12 cellular contexts compared by ENCODE assay signal in genomic region chr21:27423073-27423472, GRCh38.
DNase-seq lines count a peak whose midpoint lies in the region; FAIRE-seq and TF ChIP-seq lines count a peak whose summit lies in the region.
"Had no signal": no experiment of that assay in that cellular context is flagged by ENCODE, and none has a peak within 500 bp of the region (broad histone marks: within the 10 kb centered on the region; RNA-seq: fewer than 3 reads in every experiment).

No MANE protein-coding gene starts in this region.

- H3K4ac ChIP-seq in mesenchymal stem cell (ENCODE audit: low read depth in 1 of 2, low read length in 2 of 2), result no peak overlapping the region

- no peak overlapping the region for H2AK5ac ChIP-seq in mesenchymal stem cell (ENCODE audit: low read length, severe bottlenecking)

- peaks cover 8% of the 10 kb centered on the region for H3K4me1 Mint-ChIP-seq in endothelial cell (ENCODE audit: unreplicated experiment)
- H3K4me1 Mint-ChIP-seq in type B pancreatic cell (ENCODE audit: unreplicated experiment), result peaks cover 4% of the 10 kb centered on the region
- no peaks in the 10 kb centered on the region for H3K4me1 Mint-ChIP-seq in neural progenitor cell
- H3K4me1 Mint-ChIP-seq: activated B cell treated with CpG ODN at 0.5 μM for 24 hours had no signal

- no peaks in the 10 kb centered on the region for H4K20me1 ChIP-seq in neural progenitor cell (ENCODE audit: low read depth)

- peak overlapping the region; percentile 29 to 45 for H2BK12ac ChIP-seq in mesenchymal stem cell (ENCODE audit: low read length in 2 of 2)

- H2BK5ac ChIP-seq in mesenchymal stem cell (ENCODE audit: low read depth, low read length, poor library complexity, severe bottlenecking), result no peak overlapping the region

- TF ChIP-seq CTCF in endothelial cell (IDR thresholded peaks at IDR 0.05; ENCODE audit: unreplicated experiment), result no peak
- no peak for TF ChIP-seq CTCF in type B pancreatic cell (conservative IDR thresholded peaks at IDR 0.05)
- TF ChIP-seq CTCF in neural progenitor cell (IDR thresholded peaks at IDR 0.05), result no peak

- H3K36me3 Mint-ChIP-seq in endothelial cell (ENCODE audit: low read depth, unreplicated experiment) (no peaks in the 10 kb centered on the region), type B pancreatic cell (no peaks in the 10 kb centered on the region), neural progenitor cell (no peaks in the 10 kb centered on the region)

- H4K8ac ChIP-seq in mesenchymal stem cell (ENCODE audit: low read length), result no peak overlapping the region

- no peaks in the 10 kb centered on the region for H3K9me3 ChIP-seq in mesenchymal stem cell (ENCODE audit: control insufficient read depth, low read length)
- no peaks in the 10 kb centered on the region for H3K9me3 ChIP-seq in neural progenitor cell (ENCODE audit: low read depth)

- H3K4me3 Mint-ChIP-seq in endothelial cell (ENCODE audit: unreplicated experiment) (no peak overlapping the region), type B pancreatic cell (no peak overlapping the region), neural progenitor cell (no peak overlapping the region)
- H3K4me3 Mint-ChIP-seq: activated B cell treated with CpG ODN at 0.5 μM for 24 hours had no signal

- no peaks in the 10 kb centered on the region for H3K79me2 ChIP-seq in neural progenitor cell (ENCODE audit: low read depth)

- peak overlapping the region; percentile 68 for H3K27ac ChIP-seq in mesenchymal stem cell (ENCODE audit: low read length, poor library complexity, severe bottlenecking)
- no peak overlapping the region for H3K27ac ChIP-seq in neural progenitor cell
- H3K27ac ChIP-seq: HL-60 had no signal

- H3K9ac ChIP-seq in mesenchymal stem cell (ENCODE audit: low read length), result peak overlapping the region; percentile 70
- no peak overlapping the region for H3K9ac ChIP-seq in neural progenitor cell

- no peak overlapping the region for H3K4me3 ChIP-seq in mesenchymal stem cell (ENCODE audit: insufficient read depth in 1 of 2, low read depth in 1 of 2, low read length in 2 of 2)
- H3K4me3 ChIP-seq in neural progenitor cell, result no peak overlapping the region

- FAIRE-seq in urothelium cell line (lab: Jason Lieb, UNC), result peak; percentile 97
- FAIRE-seq: GM12891 had no signal

- H3K4me2 ChIP-seq in mesenchymal stem cell (ENCODE audit: low read length, poor library complexity, severe bottlenecking), result no peak overlapping the region
- no peak overlapping the region for H3K4me2 ChIP-seq in neural progenitor cell

- peaks cover 3% of the 10 kb centered on the region for H3K4me1 ChIP-seq in mesenchymal stem cell (ENCODE audit: control insufficient read depth, insufficient read depth, low read depth, low read length)
- peaks cover 3% of the 10 kb centered on the region for H3K4me1 ChIP-seq in neural progenitor cell

- no peak overlapping the region for H3K14ac ChIP-seq in mesenchymal stem cell (ENCODE audit: low read length in 2 of 2)

- H3K9me3 Mint-ChIP-seq in endothelial cell (ENCODE audit: unreplicated experiment), result no peaks in the 10 kb centered on the region
- peaks cover 7% of the 10 kb centered on the region for H3K9me3 Mint-ChIP-seq in type B pancreatic cell
- H3K9me3 Mint-ChIP-seq in neural progenitor cell, result no peaks in the 10 kb centered on the region

- no peaks in the 10 kb centered on the region for H3F3A ChIP-seq in neural progenitor cell (ENCODE audit: low read depth)

- no peak overlapping the region for H2BK15ac ChIP-seq in mesenchymal stem cell (ENCODE audit: low read depth, poor library complexity, severe bottlenecking)

- H3K36me3 ChIP-seq in mesenchymal stem cell (ENCODE audit: control insufficient read depth in 1 of 2, insufficient read depth in 2 of 2, low read depth in 1 of 2, low read length in 2 of 2) (no peaks in the 10 kb centered on the region), neural progenitor cell (no peaks in the 10 kb centered on the region)

- H3K79me1 ChIP-seq in mesenchymal stem cell (replicated peaks; ENCODE audit: low read length, poor library complexity, severe bottlenecking), result no peaks in the 10 kb centered on the region

- WGBS in mesenchymal stem cell, result 0% methylated on average over 1 of the region's 4 CpGs

- H3K27me3 ChIP-seq in mesenchymal stem cell (ENCODE audit: control insufficient read depth in 1 of 2, insufficient read depth in 1 of 2, low read length in 2 of 2) (no peaks in the 10 kb centered on the region), neural progenitor cell (no peaks in the 10 kb centered on the region)

- peak; percentile 99 for DNase-seq in LHCN-M2 (ENCODE audit: low read depth)
- DNase-seq in endothelial cell (ENCODE audit: low spot score), result no peak
- DNase-seq in mesenchymal stem cell, result peak; percentile 91
- peak; percentile 70 for DNase-seq in urothelium cell line (ENCODE audit: low spot score)
- DNase-seq in stimulated activated CD4-positive, alpha-beta T cell treated with anti-CD3 and anti-CD28 coated beads, Interleukin-4, amount 100 ng/mL, for 1 hour, result no peak
- no peak for DNase-seq in type B pancreatic cell (ENCODE audit: extremely low spot score, unreplicated experiment)
- DNase-seq in neural progenitor cell (ENCODE audit: low spot score), result no peak
- DNase-seq in DMS153 treated with DMSO at 0.1 percent for 48 hours (lab: John Stamatoyannopoulos, UW; ENCODE audit: unreplicated experiment), result no peak
- DNase-seq: activated B cell treated with CpG ODN at 0.5 μM for 24 hours, NCI-H524 had no signal

- H3K27me3 Mint-ChIP-seq in endothelial cell (ENCODE audit: unreplicated experiment) (peaks cover 5% of the 10 kb centered on the region), type B pancreatic cell (no peaks in the 10 kb centered on the region), neural progenitor cell (ENCODE audit: insufficient read depth, low read depth) (no peaks in the 10 kb centered on the region)
- H3K27me3 Mint-ChIP-seq: activated B cell treated with CpG ODN at 0.5 μM for 24 hours had no signal

- no peak overlapping the region for H3K23ac ChIP-seq in mesenchymal stem cell (ENCODE audit: low read length in 2 of 2)

- H2AFZ ChIP-seq in mesenchymal stem cell (ENCODE audit: low read depth, low read length), result no peak overlapping the region
- no peak overlapping the region for H2AFZ ChIP-seq in neural progenitor cell (replicated peaks)

- peak overlapping the region in 1 of 2 experiments; percentile 64 for H3K18ac ChIP-seq in mesenchymal stem cell (ENCODE audit: low read depth in 1 of 2, low read length in 2 of 2)

- H3K27ac Mint-ChIP-seq in endothelial cell (ENCODE audit: unreplicated experiment) (peak overlapping the region; percentile 42), type B pancreatic cell (no peak overlapping the region), neural progenitor cell (no peak overlapping the region)
- H3K27ac Mint-ChIP-seq: activated B cell treated with CpG ODN at 0.5 μM for 24 hours had no signal

- no peak overlapping the region for H4K91ac ChIP-seq in mesenchymal stem cell (ENCODE audit: low read length)

- H2BK120ac ChIP-seq in mesenchymal stem cell (ENCODE audit: low read depth, low read length), result no peak overlapping the region

Comparison
In these comparisons a context has a peak if more than half of its experiments do, and no peak if none do; other contexts are left out.
1. DNase-seq: peak in LHCN-M2 (single experiment), mesenchymal stem cell (single experiment) and urothelium cell line (single experiment); none in endothelial cell (single experiment), stimulated activated CD4-positive, alpha-beta T cell treated with anti-CD3 and anti-CD28 coated beads, Interleukin-4, amount 100 ng/mL, for 1 hour (single experiment), type B pancreatic cell (single experiment), neural progenitor cell (single experiment) and DMS153 treated with DMSO at 0.1 percent for 48 hours (single experiment).